1 cellular context compared by ENCODE assay signal in genomic region chr4:159420162-159421057, GRCh38.
A peak's percentile ranks its signal among the peaks of the same experiment; 100 is the strongest.
TF ChIP-seq lines count a peak whose summit lies in the region.

No MANE protein-coding gene starts in this region.

TF ChIP-seq in HepG2, 621 proteins besides CTCF, POLR2A, EP300 and RAD21 (continued from another document and continues in another):
- TF ChIP-seq ZNF143 (CRISPR knock-in tag; IDR thresholded peaks at IDR 0.05), result no peak
- no peak for TF ChIP-seq ZNF451 (CRISPR knock-in tag; IDR thresholded peaks at IDR 0.05)
- TF ChIP-seq PBX2 (CRISPR knock-in tag; IDR thresholded peaks at IDR 0.05), result 0 out of 2 replicates have a peak, but pooled peaks have one; percentile 7
- TF ChIP-seq ZNF557 (CRISPR knock-in tag; IDR thresholded peaks at IDR 0.05), result peak; percentile 47; the same call in 1 of the 2 replicates
- TF ChIP-seq SNRNP70 (IDR thresholded peaks at IDR 0.05; ENCODE audit: low read depth, low read length), result no peak
- TF ChIP-seq, protein P1, sequence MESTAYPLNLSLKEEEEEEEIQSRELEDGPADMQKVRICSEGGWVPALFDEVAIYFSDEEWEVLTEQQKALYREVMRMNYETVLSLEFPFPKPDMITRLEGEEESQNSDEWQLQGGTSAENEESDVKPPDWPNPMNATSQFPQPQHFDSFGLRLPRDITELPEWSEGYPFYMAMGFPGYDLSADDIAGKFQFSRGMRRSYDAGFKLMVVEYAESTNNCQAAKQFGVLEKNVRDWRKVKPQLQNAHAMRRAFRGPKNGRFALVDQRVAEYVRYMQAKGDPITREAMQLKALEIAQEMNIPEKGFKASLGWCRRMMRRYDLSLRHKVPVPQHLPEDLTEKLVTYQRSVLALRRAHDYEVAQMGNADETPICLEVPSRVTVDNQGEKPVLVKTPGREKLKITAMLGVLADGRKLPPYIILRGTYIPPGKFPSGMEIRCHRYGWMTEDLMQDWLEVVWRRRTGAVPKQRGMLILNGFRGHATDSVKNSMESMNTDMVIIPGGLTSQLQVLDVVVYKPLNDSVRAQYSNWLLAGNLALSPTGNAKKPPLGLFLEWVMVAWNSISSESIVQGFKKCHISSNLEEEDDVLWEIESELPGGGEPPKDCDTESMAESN (CRISPR knock-in tag; conservative IDR thresholded peaks at IDR 0.05), result peak; percentile 89
- no peak for TF ChIP-seq ZNF580 (CRISPR knock-in tag; IDR thresholded peaks at IDR 0.05; ENCODE audit: borderline replicate concordance, low read depth)
- TF ChIP-seq CCDC6 (CRISPR knock-in tag; IDR thresholded peaks at IDR 0.05), result no peak
- TF ChIP-seq POLR2AphosphoS2 (IDR thresholded peaks at IDR 0.05; ENCODE audit: low read depth, low read length), result no peak
- no peak for TF ChIP-seq ZNF850 (CRISPR knock-in tag; conservative IDR thresholded peaks at IDR 0.05)
- TF ChIP-seq ZNF672 (CRISPR knock-in tag; IDR thresholded peaks at IDR 0.05), result no peak
- TF ChIP-seq ATF1 (CRISPR knock-in tag; IDR thresholded peaks at IDR 0.05), result peak; percentile 55
- TF ChIP-seq MIER2 (CRISPR knock-in tag; IDR thresholded peaks at IDR 0.05), result peak; percentile 31; the same call in 1 of the 2 replicates
- TF ChIP-seq CBX1 (IDR thresholded peaks at IDR 0.05; ENCODE audit: low read depth), result no peak
- no peak for TF ChIP-seq ZNF776 (CRISPR knock-in tag; IDR thresholded peaks at IDR 0.05)
- no peak for TF ChIP-seq AKNA (CRISPR knock-in tag; IDR thresholded peaks at IDR 0.05; ENCODE audit: borderline replicate concordance)
- TF ChIP-seq FOXK1 (CRISPR knock-in tag; IDR thresholded peaks at IDR 0.05; ENCODE audit: borderline replicate concordance, low read depth), result peak; percentile 86; the same call in 1 of the 2 replicates
- TF ChIP-seq THAP11 (CRISPR knock-in tag; IDR thresholded peaks at IDR 0.05), result peak; percentile 78
- TF ChIP-seq ATF3 (CRISPR knock-in tag; IDR thresholded peaks at IDR 0.05), result peak; percentile 57; the same call in 1 of the 2 replicates
- no peak for TF ChIP-seq FIP1L1 (IDR thresholded peaks at IDR 0.05; ENCODE audit: borderline replicate concordance, insufficient read depth, low read depth, low read length)
- TF ChIP-seq HNF4G (IDR thresholded peaks at IDR 0.05; ENCODE audit: borderline replicate concordance, low read depth, low read length), result peak; percentile 95
- TF ChIP-seq HNF4G (CRISPR knock-in tag; IDR thresholded peaks at IDR 0.05; ENCODE audit: borderline replicate concordance, low read depth), result peak; percentile 65; the same call in 1 of the 2 replicates
- TF ChIP-seq ZNF652 (CRISPR knock-in tag; IDR thresholded peaks at IDR 0.05; ENCODE audit: borderline replicate concordance, low read depth), result 0 out of 2 replicates have a peak, but pooled peaks have one; percentile 18
- no peak for TF ChIP-seq TSC22D2 (CRISPR knock-in tag; IDR thresholded peaks at IDR 0.05; ENCODE audit: borderline replicate concordance)
- TF ChIP-seq MAFF (IDR thresholded peaks at IDR 0.05; ENCODE audit: low read depth, low read length), result no peak
- peak; percentile 66 for TF ChIP-seq ZNF264 (CRISPR knock-in tag; IDR thresholded peaks at IDR 0.05)
- TF ChIP-seq KLF11 (CRISPR knock-in tag; IDR thresholded peaks at IDR 0.05), result 0 out of 2 replicates have a peak, but pooled peaks have one; percentile 23
- TF ChIP-seq YY1 (IDR thresholded peaks at IDR 0.05; ENCODE audit: insufficient read depth, insufficient replicate concordance, low read depth, low read length), result no peak
- TF ChIP-seq CEBPB (IDR thresholded peaks at IDR 0.05; ENCODE audit: borderline replicate concordance, low read depth, low read length), result peak; percentile 99
- TF ChIP-seq HDAC6 (IDR thresholded peaks at IDR 0.05; ENCODE audit: low read depth, low read length), result no peak
- TF ChIP-seq MED8 (CRISPR knock-in tag; IDR thresholded peaks at IDR 0.05; ENCODE audit: insufficient replicate concordance), result no peak
- TF ChIP-seq, protein P2, sequence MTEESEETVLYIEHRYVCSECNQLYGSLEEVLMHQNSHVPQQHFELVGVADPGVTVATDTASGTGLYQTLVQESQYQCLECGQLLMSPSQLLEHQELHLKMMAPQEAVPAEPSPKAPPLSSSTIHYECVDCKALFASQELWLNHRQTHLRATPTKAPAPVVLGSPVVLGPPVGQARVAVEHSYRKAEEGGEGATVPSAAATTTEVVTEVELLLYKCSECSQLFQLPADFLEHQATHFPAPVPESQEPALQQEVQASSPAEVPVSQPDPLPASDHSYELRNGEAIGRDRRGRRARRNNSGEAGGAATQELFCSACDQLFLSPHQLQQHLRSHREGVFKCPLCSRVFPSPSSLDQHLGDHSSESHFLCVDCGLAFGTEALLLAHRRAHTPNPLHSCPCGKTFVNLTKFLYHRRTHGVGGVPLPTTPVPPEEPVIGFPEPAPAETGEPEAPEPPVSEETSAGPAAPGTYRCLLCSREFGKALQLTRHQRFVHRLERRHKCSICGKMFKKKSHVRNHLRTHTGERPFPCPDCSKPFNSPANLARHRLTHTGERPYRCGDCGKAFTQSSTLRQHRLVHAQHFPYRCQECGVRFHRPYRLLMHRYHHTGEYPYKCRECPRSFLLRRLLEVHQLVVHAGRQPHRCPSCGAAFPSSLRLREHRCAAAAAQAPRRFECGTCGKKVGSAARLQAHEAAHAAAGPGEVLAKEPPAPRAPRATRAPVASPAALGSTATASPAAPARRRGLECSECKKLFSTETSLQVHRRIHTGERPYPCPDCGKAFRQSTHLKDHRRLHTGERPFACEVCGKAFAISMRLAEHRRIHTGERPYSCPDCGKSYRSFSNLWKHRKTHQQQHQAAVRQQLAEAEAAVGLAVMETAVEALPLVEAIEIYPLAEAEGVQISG (CRISPR knock-in tag; IDR thresholded peaks at IDR 0.05), result peak; percentile 67; the same call in 1 of the 2 replicates
- TF ChIP-seq KAT7 (CRISPR knock-in tag; IDR thresholded peaks at IDR 0.05; ENCODE audit: borderline replicate concordance), result no peak
- TF ChIP-seq, protein P3, sequence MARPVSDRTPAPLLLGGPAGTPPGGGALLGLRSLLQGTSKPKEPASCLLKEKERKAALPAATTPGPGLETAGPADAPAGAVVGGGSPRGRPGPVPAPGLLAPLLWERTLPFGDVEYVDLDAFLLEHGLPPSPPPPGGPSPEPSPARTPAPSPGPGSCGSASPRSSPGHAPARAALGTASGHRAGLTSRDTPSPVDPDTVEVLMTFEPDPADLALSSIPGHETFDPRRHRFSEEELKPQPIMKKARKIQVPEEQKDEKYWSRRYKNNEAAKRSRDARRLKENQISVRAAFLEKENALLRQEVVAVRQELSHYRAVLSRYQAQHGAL (CRISPR knock-in tag; IDR thresholded peaks at IDR 0.05; ENCODE audit: not compliant biosample characterization), result no peak
- TF ChIP-seq ZNF709 (CRISPR knock-in tag; IDR thresholded peaks at IDR 0.05), result no peak
- TF ChIP-seq TARDBP (CRISPR knock-in tag; IDR thresholded peaks at IDR 0.05), result peak; percentile 90
- TF ChIP-seq ZNF878 (CRISPR knock-in tag; IDR thresholded peaks at IDR 0.05), result no peak
- peak; percentile 28; the same call in 1 of the 2 replicates for TF ChIP-seq SPEN (CRISPR knock-in tag; IDR thresholded peaks at IDR 0.05; ENCODE audit: low read depth)
- no peak for TF ChIP-seq CREB1 (IDR thresholded peaks at IDR 0.05)
- TF ChIP-seq CREB1 (CRISPR knock-in tag; IDR thresholded peaks at IDR 0.05), result peak; percentile 66; the same call in 1 of the 2 replicates
- peak; percentile 91 for TF ChIP-seq MED1 (CRISPR knock-in tag; IDR thresholded peaks at IDR 0.05)
- no peak for TF ChIP-seq ZBTB42 (CRISPR knock-in tag; IDR thresholded peaks at IDR 0.05)
- TF ChIP-seq ISX (CRISPR knock-in tag; conservative IDR thresholded peaks at IDR 0.05), result no peak
- TF ChIP-seq MXD1 (CRISPR knock-in tag; IDR thresholded peaks at IDR 0.05), result no peak
- no peak for TF ChIP-seq ZNF547 (CRISPR knock-in tag; IDR thresholded peaks at IDR 0.05)
- no peak for TF ChIP-seq ZNF773 (CRISPR knock-in tag; IDR thresholded peaks at IDR 0.05; ENCODE audit: borderline replicate concordance)
- peak; percentile 96; the same call in 1 of the 2 replicates for TF ChIP-seq AHDC1 (CRISPR knock-in tag; IDR thresholded peaks at IDR 0.05; ENCODE audit: borderline replicate concordance)
- no peak for TF ChIP-seq ZFP36 (IDR thresholded peaks at IDR 0.05; ENCODE audit: borderline replicate concordance, low read depth, low read length, partially characterized antibody)
- no peak for TF ChIP-seq ZFP62 (CRISPR knock-in tag; IDR thresholded peaks at IDR 0.05)
- no peak for TF ChIP-seq SYNCRIP (IDR thresholded peaks at IDR 0.05; ENCODE audit: insufficient read depth, low read depth, low read length)
- TF ChIP-seq ZNF354B (CRISPR knock-in tag; IDR thresholded peaks at IDR 0.05), result no peak
- peak; percentile 93 for TF ChIP-seq SMAD3 (CRISPR knock-in tag; IDR thresholded peaks at IDR 0.05)
